ENCODE assay signal across 8 cellular contexts in genomic region chr12:123429101-123429500, GRCh38. TPM values are rescaled to one million over a fixed set of nuclear protein-coding genes. Genes with fewer than 3 reads are reported as not detected.
DNase-seq lines count a peak whose midpoint lies in the region; ATAC-seq and TF ChIP-seq lines count a peak whose summit lies in the region.
"Not testable (repeated sequence)": the region's sequence is repeated elsewhere in the genome, so short reads cannot be mapped to it uniquely, and the experiment has no call there.

No MANE protein-coding gene starts in this region.

- H3K9me3 Mint-ChIP-seq in CD14-positive monocyte; IgD-negative memory B cell; T-helper 2 cell treated with Interferon-gamma antibody and Interleukin-4, amounts not matched to agents 5 μg/mL and 100 μg/mL, for 36 hours; activated CD4-positive, alpha-beta memory T cell treated with anti-CD3 and anti-CD28 coated beads for 36 hours; activated T-cell treated with anti-CD3 and anti-CD28 coated beads, Interleukin-2, amount 50 U/mL, for 72 hours; activated naive CD8-positive, alpha-beta T cell (ENCODE audit: low read depth); central memory CD8-positive, alpha-beta T cell; stimulated activated effector memory CD8-positive, alpha-beta T cell treated with anti-CD3 and anti-CD28 coated beads, Interleukin-12 subunit alpha, Interleukin-12 subunit beta, amount 100 ng/mL, for 72 hours: not testable (repeated sequence)

- POLR2A ChIA-PET in activated CD4-positive, alpha-beta memory T cell treated with anti-CD3 and anti-CD28 coated beads for 36 hours (lab: Charles Lee) = interaction anchor here (1.1 to 2.0 kb wide), 2 partner anchors 20 to 45 kb away, joined by 3 to 14 read pairs; partner anchors contain the start of gene KMT5A

- not testable (repeated sequence) for H3K4me3 Mint-ChIP-seq in CD14-positive monocyte; T-helper 2 cell treated with Interferon-gamma antibody and Interleukin-4, amounts not matched to agents 5 μg/mL and 100 μg/mL, for 36 hours; activated CD4-positive, alpha-beta memory T cell treated with anti-CD3 and anti-CD28 coated beads for 36 hours; activated naive CD8-positive, alpha-beta T cell
- H3K4me3 Mint-ChIP-seq in IgD-negative memory B cell = peak overlapping the region in 1 of 4 donors; percentile 73
- peak overlapping the region; percentile 67 to 84 for H3K4me3 Mint-ChIP-seq in activated T-cell treated with anti-CD3 and anti-CD28 coated beads, Interleukin-2, amount 50 U/mL, for 72 hours
- H3K4me3 Mint-ChIP-seq in central memory CD8-positive, alpha-beta T cell = peak overlapping the region; percentile 41
- peak overlapping the region; percentile 51 for H3K4me3 Mint-ChIP-seq in stimulated activated effector memory CD8-positive, alpha-beta T cell treated with anti-CD3 and anti-CD28 coated beads, Interleukin-12 subunit alpha, Interleukin-12 subunit beta, amount 100 ng/mL, for 72 hours

- intact Hi-C loops in CD14-positive monocyte (cut with micrococcal nuclease); activated CD4-positive, alpha-beta memory T cell treated with anti-CD3 and anti-CD28 coated beads for 36 hours (cut with micrococcal nuclease): not testable (repeated sequence)

- TF ChIP-seq CTCF in CD14-positive monocyte (IDR thresholded peaks at IDR 0.05) = not testable (repeated sequence)

- ATAC-seq in activated T-cell treated with anti-CD3 and anti-CD28 coated beads, Interleukin-2, amount 50 U/mL, for 72 hours (replicated peaks in 1 of 2); central memory CD8-positive, alpha-beta T cell (replicated peaks; ENCODE audit: extremely low read depth, poor library complexity, severe bottlenecking); stimulated activated effector memory CD8-positive, alpha-beta T cell treated with anti-CD3 and anti-CD28 coated beads, Interleukin-12 subunit alpha, Interleukin-12 subunit beta, amount 100 ng/mL, for 72 hours: not testable (repeated sequence)

- CTCF ChIA-PET in activated CD4-positive, alpha-beta memory T cell treated with anti-CD3 and anti-CD28 coated beads for 36 hours (lab: Charles Lee) = interaction anchor here (0.6 to 1.9 kb wide), 4 partner anchors 64 to 1509 kb away, joined by 3 to 6 read pairs (median 4); no protein-coding TSS in a partner anchor

- not testable (repeated sequence) for H3K27me3 Mint-ChIP-seq in CD14-positive monocyte (ENCODE audit: low read depth in 3 of 3); IgD-negative memory B cell; T-helper 2 cell treated with Interferon-gamma antibody and Interleukin-4, amounts not matched to agents 5 μg/mL and 100 μg/mL, for 36 hours (ENCODE audit: low read depth); activated CD4-positive, alpha-beta memory T cell treated with anti-CD3 and anti-CD28 coated beads for 36 hours; activated T-cell treated with anti-CD3 and anti-CD28 coated beads, Interleukin-2, amount 50 U/mL, for 72 hours (ENCODE audit: low read depth); activated naive CD8-positive, alpha-beta T cell; central memory CD8-positive, alpha-beta T cell

- H3K27ac Mint-ChIP-seq in CD14-positive monocyte (peak overlapping the region in 4 of 7 donors; percentile 46 to 83 (median 50)), IgD-negative memory B cell (peak overlapping the region; percentile 51 to 97 (median 95))
- peak overlapping the region; percentile 66 for H3K27ac Mint-ChIP-seq in T-helper 2 cell treated with Interferon-gamma antibody and Interleukin-4, amounts not matched to agents 5 μg/mL and 100 μg/mL, for 36 hours
- H3K27ac Mint-ChIP-seq in activated CD4-positive, alpha-beta memory T cell treated with anti-CD3 and anti-CD28 coated beads for 36 hours = peak overlapping the region; percentile 92
- peak overlapping the region; percentile 95 for H3K27ac Mint-ChIP-seq in activated T-cell treated with anti-CD3 and anti-CD28 coated beads, Interleukin-2, amount 50 U/mL, for 72 hours
- H3K27ac Mint-ChIP-seq in activated naive CD8-positive, alpha-beta T cell = peak overlapping the region; percentile 43
- peak overlapping the region; percentile 96 for H3K27ac Mint-ChIP-seq in central memory CD8-positive, alpha-beta T cell (ENCODE audit: low read depth)
- H3K27ac Mint-ChIP-seq in stimulated activated effector memory CD8-positive, alpha-beta T cell treated with anti-CD3 and anti-CD28 coated beads, Interleukin-12 subunit alpha, Interleukin-12 subunit beta, amount 100 ng/mL, for 72 hours = peak overlapping the region; percentile 78

- DNase-seq in CD14-positive monocyte (ENCODE audit: low spot score); T-helper 2 cell treated with Interferon-gamma antibody and Interleukin-4, amounts not matched to agents 5 μg/mL and 100 μg/mL, for 36 hours (ENCODE audit: low spot score); activated CD4-positive, alpha-beta memory T cell treated with anti-CD3 and anti-CD28 coated beads for 36 hours; activated T-cell treated with anti-CD3 and anti-CD28 coated beads, Interleukin-2, amount 50 U/mL, for 72 hours; central memory CD8-positive, alpha-beta T cell (ENCODE audit: low spot score in 2 of 2); stimulated activated effector memory CD8-positive, alpha-beta T cell treated with anti-CD3 and anti-CD28 coated beads, Interleukin-12 subunit alpha, Interleukin-12 subunit beta, amount 100 ng/mL, for 72 hours (ENCODE audit: low spot score in 2 of 2): not testable (repeated sequence)

- H3K4me1 Mint-ChIP-seq in CD14-positive monocyte (peaks cover 31% of the 10 kb centered on the region), IgD-negative memory B cell (peaks cover 26 to 35% (median 31%) of the 10 kb centered on the region in 3 donors)
- peaks cover 32% of the 10 kb centered on the region for H3K4me1 Mint-ChIP-seq in T-helper 2 cell treated with Interferon-gamma antibody and Interleukin-4, amounts not matched to agents 5 μg/mL and 100 μg/mL, for 36 hours (ENCODE audit: low read depth)
- H3K4me1 Mint-ChIP-seq in activated CD4-positive, alpha-beta memory T cell treated with anti-CD3 and anti-CD28 coated beads for 36 hours (ENCODE audit: low read depth) = peaks cover 44% of the 10 kb centered on the region
- H3K4me1 Mint-ChIP-seq in activated T-cell treated with anti-CD3 and anti-CD28 coated beads, Interleukin-2, amount 50 U/mL, for 72 hours (ENCODE audit: low read depth) = peaks cover 59% of the 10 kb centered on the region
- H3K4me1 Mint-ChIP-seq in activated naive CD8-positive, alpha-beta T cell (ENCODE audit: low read depth) = peaks cover 33% of the 10 kb centered on the region
- peaks cover 50% of the 10 kb centered on the region for H3K4me1 Mint-ChIP-seq in central memory CD8-positive, alpha-beta T cell
- H3K4me1 Mint-ChIP-seq in stimulated activated effector memory CD8-positive, alpha-beta T cell treated with anti-CD3 and anti-CD28 coated beads, Interleukin-12 subunit alpha, Interleukin-12 subunit beta, amount 100 ng/mL, for 72 hours = peaks cover 54% of the 10 kb centered on the region

- H3K36me3 Mint-ChIP-seq in CD14-positive monocyte = peaks cover 52 to 76% of the 10 kb centered on the region in 2 donors
- H3K36me3 Mint-ChIP-seq in IgD-negative memory B cell; activated naive CD8-positive, alpha-beta T cell: not testable (repeated sequence)
- H3K36me3 Mint-ChIP-seq in T-helper 2 cell treated with Interferon-gamma antibody and Interleukin-4, amounts not matched to agents 5 μg/mL and 100 μg/mL, for 36 hours (ENCODE audit: low read depth) = peaks cover 46% of the 10 kb centered on the region
- H3K36me3 Mint-ChIP-seq in activated CD4-positive, alpha-beta memory T cell treated with anti-CD3 and anti-CD28 coated beads for 36 hours = peaks cover 48% of the 10 kb centered on the region
- H3K36me3 Mint-ChIP-seq in activated T-cell treated with anti-CD3 and anti-CD28 coated beads, Interleukin-2, amount 50 U/mL, for 72 hours (ENCODE audit: insufficient read depth in 2 of 2) = peaks cover 21 to 26% of the 10 kb centered on the region in 2 donors
- peaks cover 39% of the 10 kb centered on the region for H3K36me3 Mint-ChIP-seq in central memory CD8-positive, alpha-beta T cell (ENCODE audit: insufficient read depth)
- H3K36me3 Mint-ChIP-seq in stimulated activated effector memory CD8-positive, alpha-beta T cell treated with anti-CD3 and anti-CD28 coated beads, Interleukin-12 subunit alpha, Interleukin-12 subunit beta, amount 100 ng/mL, for 72 hours = peaks cover 77% of the 10 kb centered on the region

RNA-seq across cellular contexts. Expression of gene RILPL2, which starts 7.4 kb away (rescaled TPM):
- polyA plus RNA-seq in CD14-positive monocyte (10 to 100 TPM; 21.0 to 25.1 TPM), IgD-negative memory B cell (14.3 TPM)
- total RNA-seq in activated CD4-positive, alpha-beta memory T cell treated with anti-CD3 and anti-CD28 coated beads for 36 hours = 10 to 100 TPM; 15.4 to 16.6 TPM
- total RNA-seq in activated T-cell treated with anti-CD3 and anti-CD28 coated beads, Interleukin-2, amount 50 U/mL, for 72 hours = 10 to 100 TPM; 13.6 to 13.9 TPM

RNA-seq across cellular contexts. Expression of gene SNRNP35, which starts 28.8 kb away (rescaled TPM):
- polyA plus RNA-seq in CD14-positive monocyte (10 to 100 TPM; 16.7 to 19.5 TPM), IgD-negative memory B cell (47.5 TPM)
- 10 to 100 TPM; 28.6 to 30.6 TPM for total RNA-seq in activated CD4-positive, alpha-beta memory T cell treated with anti-CD3 and anti-CD28 coated beads for 36 hours
- total RNA-seq in activated T-cell treated with anti-CD3 and anti-CD28 coated beads, Interleukin-2, amount 50 U/mL, for 72 hours = 10 to 100 TPM; 38.2 to 42.3 TPM

RNA-seq across cellular contexts. Expression of gene KMT5A, which starts 45.2 kb away (rescaled TPM):
- polyA plus RNA-seq in CD14-positive monocyte = 1 to 10 TPM in 1 of 2 donors, under 1 TPM in 1; 0.81 to 2.6 TPM
- polyA plus RNA-seq in IgD-negative memory B cell = 3.0 TPM
- total RNA-seq in activated CD4-positive, alpha-beta memory T cell treated with anti-CD3 and anti-CD28 coated beads for 36 hours = 10 to 100 TPM; 59.9 to 62.0 TPM
- 10 to 100 TPM; 67.4 to 83.7 TPM for total RNA-seq in activated T-cell treated with anti-CD3 and anti-CD28 coated beads, Interleukin-2, amount 50 U/mL, for 72 hours

Comparison
In these comparisons a context has a peak if more than half of its experiments do, and no peak if none do; other contexts are left out.
1. H3K27ac Mint-ChIP-seq: peak in every context shown above with its lines; median percentile 96 in central memory CD8-positive, alpha-beta T cell; 95 in IgD-negative memory B cell; 95 in activated T-cell treated with anti-CD3 and anti-CD28 coated beads, Interleukin-2, amount 50 U/mL, for 72 hours; 92 in activated CD4-positive, alpha-beta memory T cell treated with anti-CD3 and anti-CD28 coated beads for 36 hours; 78 in stimulated activated effector memory CD8-positive, alpha-beta T cell treated with anti-CD3 and anti-CD28 coated beads, Interleukin-12 subunit alpha, Interleukin-12 subunit beta, amount 100 ng/mL, for 72 hours; 66 in T-helper 2 cell treated with Interferon-gamma antibody and Interleukin-4, amounts not matched to agents 5 μg/mL and 100 μg/mL, for 36 hours; 50 in CD14-positive monocyte; 43 in activated naive CD8-positive, alpha-beta T cell.